ENCODE assay signal across 1 cellular context in genomic region chr15:74780983-74781672, GRCh38.
A peak's percentile ranks its signal among the peaks of the same experiment; 100 is the strongest.
TF ChIP-seq lines count a peak whose summit lies in the region.

No MANE protein-coding gene starts in this region.

TF ChIP-seq in GM12878, 131 proteins besides CTCF, POLR2A, EP300 and RAD21 (continued from another document and continues in another):
- no peak for TF ChIP-seq ATF2 (IDR thresholded peaks at IDR 0.05; ENCODE audit: low read length)
- no peak for TF ChIP-seq LARP7 (IDR thresholded peaks at IDR 0.05)
- TF ChIP-seq SIX5 (IDR thresholded peaks at IDR 0.05; ENCODE audit: low read depth, low read length, severe bottlenecking): no peak
- TF ChIP-seq ZNF24 (IDR thresholded peaks at IDR 0.05): peak; percentile 28
- TF ChIP-seq IRF4 (IDR thresholded peaks at IDR 0.05; ENCODE audit: low read depth, low read length): no peak
- TF ChIP-seq ESRRA (IDR thresholded peaks at IDR 0.05; ENCODE audit: low read length): no peak
- no peak for TF ChIP-seq WRNIP1 (IDR thresholded peaks at IDR 0.05; ENCODE audit: borderline replicate concordance, low read depth, low read length)
- TF ChIP-seq PRDM15 (CRISPR knock-in tag; IDR thresholded peaks at IDR 0.05): no peak
- TF ChIP-seq USF1 (IDR thresholded peaks at IDR 0.05; ENCODE audit: borderline replicate concordance, extremely low read length, insufficient read depth, low read depth, low read length): no peak
- TF ChIP-seq HSF1 (IDR thresholded peaks at IDR 0.05; ENCODE audit: low read depth, low read length): no peak
- no peak for TF ChIP-seq SMC3 (IDR thresholded peaks at IDR 0.05; ENCODE audit: borderline replicate concordance, low read length)
- TF ChIP-seq NFIC (IDR thresholded peaks at IDR 0.05; ENCODE audit: low read depth, low read length): no peak
- TF ChIP-seq FOXK2 (IDR thresholded peaks at IDR 0.05): no peak
- TF ChIP-seq ZNF592 (IDR thresholded peaks at IDR 0.05): no peak
- TF ChIP-seq SRF (IDR thresholded peaks at IDR 0.05; ENCODE audit: low read depth in 2 of 2, low read length in 2 of 2): no peak
- TF ChIP-seq NR2C2 (IDR thresholded peaks at IDR 0.05; ENCODE audit: borderline replicate concordance, control insufficient read depth, insufficient read length, low read depth): no peak
- no peak for TF ChIP-seq STAT3 (IDR thresholded peaks at IDR 0.05; ENCODE audit: low read depth, low read length)
- TF ChIP-seq E2F4 (IDR thresholded peaks at IDR 0.05; ENCODE audit: low read depth, low read length): no peak
- no peak for TF ChIP-seq ZSCAN29 (IDR thresholded peaks at IDR 0.05)
- TF ChIP-seq MEF2A (IDR thresholded peaks at IDR 0.05; ENCODE audit: insufficient read depth, low read depth, low read length): peak; percentile 73
- TF ChIP-seq CBX3 (IDR thresholded peaks at IDR 0.05; ENCODE audit: borderline replicate concordance, low read depth): no peak
- no peak for TF ChIP-seq YBX1 (IDR thresholded peaks at IDR 0.05)
- no peak for TF ChIP-seq SP1 (IDR thresholded peaks at IDR 0.05; ENCODE audit: low read depth, low read length)
- TF ChIP-seq PAX5 (IDR thresholded peaks at IDR 0.05; ENCODE audit: borderline replicate concordance, low read depth, low read length): no peak; the same call in 1 of the 2 replicates
- TF ChIP-seq SUZ12 (IDR thresholded peaks at IDR 0.05; ENCODE audit: unreplicated experiment): no peak
- no peak for TF ChIP-seq ETV6 (conservative IDR thresholded peaks at IDR 0.05 in 1 of 2, IDR thresholded peaks at IDR 0.05 in 1 of 2; ENCODE audit: borderline replicate concordance in 1 of 2, low read depth in 1 of 2)
- TF ChIP-seq NR2F1 (conservative IDR thresholded peaks at IDR 0.05): no peak
- TF ChIP-seq POLR2AphosphoS2 (IDR thresholded peaks at IDR 0.05; ENCODE audit: low read depth, low read length): no peak
- TF ChIP-seq NR2C1 (IDR thresholded peaks at IDR 0.05): no peak
- no peak for TF ChIP-seq CEBPZ (IDR thresholded peaks at IDR 0.05; ENCODE audit: low read depth, low read length)
- no peak for TF ChIP-seq MTA3 (IDR thresholded peaks at IDR 0.05; ENCODE audit: borderline replicate concordance, low read length)
- no peak for TF ChIP-seq HCFC1 (IDR thresholded peaks at IDR 0.05; ENCODE audit: low read length)
- TF ChIP-seq EZH2 (IDR thresholded peaks at IDR 0.05; ENCODE audit: borderline replicate concordance, control insufficient read depth, low read depth, low read length): no peak
- TF ChIP-seq ELK1 (IDR thresholded peaks at IDR 0.05; ENCODE audit: low read depth, low read length): no peak
- no peak for TF ChIP-seq RFX5 (IDR thresholded peaks at IDR 0.05; ENCODE audit: low read depth, low read length)
- TF ChIP-seq EED (IDR thresholded peaks at IDR 0.05; ENCODE audit: low read depth): 0 out of 2 replicates have a peak, but pooled peaks have one; percentile 13
- TF ChIP-seq RELB (IDR thresholded peaks at IDR 0.05; ENCODE audit: low read depth): no peak
